In genomic region chr13:20901668-20902437, GRCh38 we compare ENCODE assay signal across 8 cellular contexts. TPM values are rescaled to one million over a fixed set of nuclear protein-coding genes. Genes with fewer than 3 reads are reported as not detected.
A peak's percentile ranks its signal among the peaks of the same experiment; 100 is the strongest.
DNase-seq lines count a peak whose midpoint lies in the region; ATAC-seq and TF ChIP-seq lines count a peak whose summit lies in the region.

No MANE protein-coding gene starts in this region.

- intact Hi-C loops in activated naive CD4-positive, alpha-beta T cell treated with anti-CD3 and anti-CD28 coated beads for 36 hours (cut with micrococcal nuclease), result loop anchor here (1.0 to 5.0 kb wide), 8 partner anchors 129 to 709 kb away; partner anchors contain the start of genes CRYL1, EEF1AKMT1, GJB2 and IFT88

- peaks cover 33% of the 10 kb centered on the region for H3K4me1 Mint-ChIP-seq in activated naive CD4-positive, alpha-beta T cell treated with anti-CD3 and anti-CD28 coated beads for 36 hours (ENCODE audit: low read depth)

- CTCF ChIA-PET in activated naive CD4-positive, alpha-beta T cell treated with anti-CD3 and anti-CD28 coated beads for 36 hours (lab: Charles Lee), result interaction anchor here (0.6 to 1.6 kb wide), 4 partner anchors 23 to 180 kb away, joined by 3 to 7 read pairs (median 4); no protein-coding TSS in a partner anchor

- H3K27me3 ChIP-seq in BE2C, result no peaks in the 10 kb centered on the region
- H3K27me3 ChIP-seq in cardiac muscle cell, result no peaks in the 10 kb centered on the region

- DNase-seq in BE2C, result peak; percentile 68
- DNase-seq in NCI-H82 treated with DMSO at 0.1 percent for 48 hours (lab: John Stamatoyannopoulos, UW; ENCODE audit: unreplicated experiment), result peak; percentile 91
- DNase-seq in activated naive CD4-positive, alpha-beta T cell treated with anti-CD3 and anti-CD28 coated beads for 36 hours, result peak; percentile 52
- peak; percentile 34 to 74 for DNase-seq in cardiac muscle cell (ENCODE audit: low read depth in 1 of 2, low spot score in 1 of 2)
- DNase-seq in pons (ENCODE audit: low spot score), result peak; percentile 19
- DNase-seq in DMS153 treated with DMSO at 0.1 percent for 48 hours (lab: John Stamatoyannopoulos, UW; ENCODE audit: unreplicated experiment), result no peak

- peaks cover 10% of the 10 kb centered on the region for H3K36me3 Mint-ChIP-seq in activated naive CD4-positive, alpha-beta T cell treated with anti-CD3 and anti-CD28 coated beads for 36 hours (ENCODE audit: low read depth)

- H3K36me3 ChIP-seq in BE2C (peaks cover 15% of the 10 kb centered on the region), cardiac muscle cell (no peaks in the 10 kb centered on the region)

- peak overlapping the region; percentile 82 for H3K27ac Mint-ChIP-seq in activated naive CD4-positive, alpha-beta T cell treated with anti-CD3 and anti-CD28 coated beads for 36 hours

- peak overlapping the region; percentile 98 for H3K27ac ChIP-seq in cardiac muscle cell

- H3K9me3 ChIP-seq in BE2C (no peaks in the 10 kb centered on the region), cardiac muscle cell (ENCODE audit: low read depth) (no peaks in the 10 kb centered on the region)

- no peak for TF ChIP-seq CTCF in BE2C (IDR thresholded peaks at IDR 0.05; ENCODE audit: low read depth, low read length)
- no peak for TF ChIP-seq CTCF in cardiac muscle cell (IDR thresholded peaks at IDR 0.05; ENCODE audit: low read depth, low read length)

- H3K4me3 ChIP-seq in BE2C (ENCODE audit: low read depth, low read length) (peak overlapping the region; percentile 99), cardiac muscle cell (peak overlapping the region; percentile 92)

- no peaks in the 10 kb centered on the region for H3K27me3 Mint-ChIP-seq in activated naive CD4-positive, alpha-beta T cell treated with anti-CD3 and anti-CD28 coated beads for 36 hours (ENCODE audit: low read depth)

- H3K4me1 ChIP-seq in BE2C, result no peaks in the 10 kb centered on the region; the same call in 1 of the 2 replicates
- H3K4me1 ChIP-seq in cardiac muscle cell (ENCODE audit: low read depth), result peaks cover 8% of the 10 kb centered on the region

- H3K9me3 Mint-ChIP-seq in activated naive CD4-positive, alpha-beta T cell treated with anti-CD3 and anti-CD28 coated beads for 36 hours, result no peaks in the 10 kb centered on the region

- ATAC-seq in GM18867 (IDR thresholded peaks at IDR 0.05; ENCODE audit: unreplicated experiment), result peak; percentile 26
- peak; percentile 37 for ATAC-seq in HG03066 (IDR thresholded peaks at IDR 0.05; ENCODE audit: low read depth, unreplicated experiment)

- H3K4me3 Mint-ChIP-seq in activated naive CD4-positive, alpha-beta T cell treated with anti-CD3 and anti-CD28 coated beads for 36 hours, result peak overlapping the region; percentile 95

RNA-seq across cellular contexts. Expression of gene XPO4, which starts 0.7 kb away (rescaled TPM):
- 7.0 TPM for polyA plus RNA-seq in BE2C (2012; ENCODE audit: insufficient read depth, insufficient read length, low read depth)
- 10 to 100 TPM; 20.4 to 21.2 TPM for total RNA-seq in activated naive CD4-positive, alpha-beta T cell treated with anti-CD3 and anti-CD28 coated beads for 36 hours
- total RNA-seq in cardiac muscle cell, result 133 and 177 TPM in 2 replicates
- polyA plus RNA-seq in cardiac muscle cell, result 51.8 and 74.0 TPM in 2 replicates
